Comparison of ENCODE assay signal across 23 cellular contexts in the genomic region with DNA sequence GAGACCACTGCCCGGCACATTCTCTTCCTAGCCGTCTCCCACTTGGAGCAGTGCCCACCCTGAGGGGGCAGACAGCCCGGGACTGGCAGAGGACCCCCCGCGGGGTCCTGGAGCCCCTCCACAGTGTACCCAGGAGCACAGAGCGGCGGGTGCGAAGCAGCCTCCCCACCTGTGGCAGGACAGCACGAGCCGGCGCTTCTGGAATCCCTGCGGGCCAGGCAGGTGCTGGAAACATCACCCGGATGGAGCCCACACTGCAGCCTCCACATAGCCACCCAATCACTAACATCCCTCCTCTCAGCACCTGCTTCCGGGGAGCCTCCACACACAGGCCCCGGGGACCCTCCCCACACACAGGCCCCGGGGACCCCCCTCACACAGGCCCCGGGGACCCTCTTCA. TPM values are rescaled to one million over a fixed set of nuclear protein-coding genes. Genes with fewer than 3 reads are reported as not detected.
DNase-seq lines count a peak whose midpoint lies in the region; ATAC-seq and TF ChIP-seq lines count a peak whose summit lies in the region.
"Had no signal": no experiment of that assay in that cellular context is flagged by ENCODE, and none has a peak within 500 bp of the region (broad histone marks: within the 10 kb centered on the region; RNA-seq: fewer than 3 reads in every experiment).

No MANE protein-coding gene starts in this region.

- no peaks in the 10 kb centered on the region for H3K36me3 ChIP-seq in H7 (replicated peaks; ENCODE audit: control insufficient read depth, insufficient read depth, low read length)
- H3K36me3 ChIP-seq in NT2/D1 (ENCODE audit: insufficient read depth, insufficient read length, low read length): no peaks in the 10 kb centered on the region
- H3K36me3 ChIP-seq in body of pancreas (replicated peaks in 1 of 2; ENCODE audit: insufficient read depth in 1 of 2, low read depth in 2 of 2): no peaks in the 10 kb centered on the region
- H3K36me3 ChIP-seq: BE2C, HAP-1 had no signal

- H3K9me3 Mint-ChIP-seq in stimulated activated naive CD8-positive, alpha-beta T cell treated with anti-CD3 and anti-CD28 coated beads, Interleukin-15, amount 100 ng/mL, for 72 hours: no peaks in the 10 kb centered on the region
- H3K9me3 Mint-ChIP-seq: CD4-positive, CD25-positive, alpha-beta regulatory T cell; CD8-positive, alpha-beta T cell; GM23338 had no signal

- H3K4me1 ChIP-seq in NT2/D1 (ENCODE audit: insufficient read depth, insufficient read length) (peaks cover 31% of the 10 kb centered on the region), body of pancreas (no peaks in the 10 kb centered on the region)
- H3K4me1 ChIP-seq: A549, BE2C, HAP-1 had no signal

- H3K27ac ChIP-seq in body of pancreas: no peak overlapping the region
- H3K27ac ChIP-seq: A549, C4-2B had no signal

- TF ChIP-seq POLR2A in body of pancreas (IDR thresholded peaks at IDR 0.05): no peak

- WGBS in body of pancreas, 2 donors: 71 to 75% methylated on average over 10 to 17 of the region's 17 CpGs

- H3K9ac ChIP-seq in NT2/D1 (ENCODE audit: insufficient read length, low read depth): peak overlapping the region; percentile 33

- H3K4me1 Mint-ChIP-seq in stimulated activated naive CD8-positive, alpha-beta T cell treated with anti-CD3 and anti-CD28 coated beads, Interleukin-15, amount 100 ng/mL, for 72 hours: no peaks in the 10 kb centered on the region
- H3K4me1 Mint-ChIP-seq: CD4-positive, CD25-positive, alpha-beta regulatory T cell had no signal

- peak; percentile 9 for ATAC-seq in stimulated activated naive CD8-positive, alpha-beta T cell treated with anti-CD3 and anti-CD28 coated beads, Interleukin-15, amount 100 ng/mL, for 72 hours
- ATAC-seq in stimulated activated naive CD8-positive, alpha-beta T cell treated with anti-CD3 and anti-CD28 coated beads, Interleukin-15, Interleukin-2, amounts not matched to agents 100 U/mL and 50 U/mL, for 24 hours: no peak
- no peak for ATAC-seq in GM21423 (IDR thresholded peaks at IDR 0.05; ENCODE audit: unreplicated experiment)
- ATAC-seq in body of pancreas: no peak
- ATAC-seq: CD8-positive, alpha-beta T cell; GM12878; GM23338 had no signal

- H3K4me3 ChIP-seq in H7 (ENCODE audit: insufficient read depth, low read depth, low read length) (no peak overlapping the region), NT2/D1 (ENCODE audit: insufficient read length, low read depth) (no peak overlapping the region), body of pancreas (no peak overlapping the region)
- H3K4me3 ChIP-seq: A549, GM12878, GM23338, HAP-1 had no signal

- H3K9me3 ChIP-seq in NT2/D1 (ENCODE audit: insufficient read depth, low read length) (no peaks in the 10 kb centered on the region), body of pancreas (no peaks in the 10 kb centered on the region)
- H3K9me3 ChIP-seq: A549, BE2C, HAP-1 had no signal

- intact Hi-C loops in body of pancreas (cut with DNase I): no loop called here

- H3K27me3 ChIP-seq in H7 (ENCODE audit: control insufficient read depth, insufficient read depth, low read length): no peaks in the 10 kb centered on the region
- peaks cover under 1% of the 10 kb centered on the region for H3K27me3 ChIP-seq in NT2/D1 (ENCODE audit: insufficient read depth, insufficient read length)
- no peaks in the 10 kb centered on the region for H3K27me3 ChIP-seq in body of pancreas
- H3K27me3 ChIP-seq: BE2C had no signal

- no peak overlapping the region for H3K27ac Mint-ChIP-seq in stimulated activated naive CD8-positive, alpha-beta T cell treated with anti-CD3 and anti-CD28 coated beads, Interleukin-15, amount 100 ng/mL, for 72 hours
- H3K27ac Mint-ChIP-seq: CD4-positive, CD25-positive, alpha-beta regulatory T cell; CD8-positive, alpha-beta T cell; GM23338 had no signal

- DNase-seq in stimulated activated naive CD8-positive, alpha-beta T cell treated with anti-CD3 and anti-CD28 coated beads, Interleukin-15, amount 100 ng/mL, for 72 hours: no peak
- no peak for DNase-seq in stimulated activated naive CD8-positive, alpha-beta T cell treated with anti-CD3 and anti-CD28 coated beads, Interleukin-15, Interleukin-2, amounts not matched to agents 100 U/mL and 50 U/mL, for 24 hours
- peak; percentile 72 for DNase-seq in H7
- DNase-seq in NT2/D1 (ENCODE audit: low read depth, low spot score): no peak
- DNase-seq in body of pancreas: no peak
- DNase-seq in OCI-M2 (lab: John Stamatoyannopoulos, UW; ENCODE audit: unreplicated experiment): no peak
- DNase-seq: 8988T; ACHN; AML-193; BE2C; CD4-positive, CD25-positive, alpha-beta regulatory T cell; CD8-positive, alpha-beta T cell; DMS 273 treated with DMSO at 0.1 percent for 48 hours; DMS79; EL; GDM1 had no signal

- TF ChIP-seq CTCF in body of pancreas (IDR thresholded peaks at IDR 0.05): no peak

- peaks cover 63% of the 10 kb centered on the region for H3K27me3 Mint-ChIP-seq in stimulated activated naive CD8-positive, alpha-beta T cell treated with anti-CD3 and anti-CD28 coated beads, Interleukin-15, amount 100 ng/mL, for 72 hours
- H3K27me3 Mint-ChIP-seq: CD4-positive, CD25-positive, alpha-beta regulatory T cell had no signal

- H3K4me3 Mint-ChIP-seq in stimulated activated naive CD8-positive, alpha-beta T cell treated with anti-CD3 and anti-CD28 coated beads, Interleukin-15, amount 100 ng/mL, for 72 hours: no peak overlapping the region
- H3K4me3 Mint-ChIP-seq: CD4-positive, CD25-positive, alpha-beta regulatory T cell; CD8-positive, alpha-beta T cell; GM23338 had no signal

RNA-seq across cellular contexts. Expression of a gene that starts 18.7 kb away (rescaled TPM):
- total RNA-seq in H7 (2014; rRNA removed; shearing (Covaris generic)): 0.55 and 1.5 TPM in 2 replicates
- not detected for total RNA-seq in body of pancreas
- total RNA-seq: CD4-positive, CD25-positive, alpha-beta regulatory T cell; CD8-positive, alpha-beta T cell; GM12878 had no signal

RNA-seq across cellular contexts. Expression of a gene that starts 29.8 kb away (rescaled TPM):
- not detected in 2 replicates for total RNA-seq in H7 (2014; rRNA removed; shearing (Covaris generic))
- total RNA-seq in body of pancreas: 1 to 10 TPM; 2.3 TPM
- total RNA-seq: CD4-positive, CD25-positive, alpha-beta regulatory T cell; CD8-positive, alpha-beta T cell; GM12878; H4 had no signal

RNA-seq across cellular contexts. Expression of a gene that starts 50.0 kb away (rescaled TPM):
- 7.7 and 8.3 TPM in 2 replicates for total RNA-seq in H7 (2014; rRNA removed; shearing (Covaris generic))
- 1 to 10 TPM; 1.6 to 2.6 TPM for total RNA-seq in body of pancreas
